ENCODE assay signal across 20 cellular contexts in the genomic region with DNA sequence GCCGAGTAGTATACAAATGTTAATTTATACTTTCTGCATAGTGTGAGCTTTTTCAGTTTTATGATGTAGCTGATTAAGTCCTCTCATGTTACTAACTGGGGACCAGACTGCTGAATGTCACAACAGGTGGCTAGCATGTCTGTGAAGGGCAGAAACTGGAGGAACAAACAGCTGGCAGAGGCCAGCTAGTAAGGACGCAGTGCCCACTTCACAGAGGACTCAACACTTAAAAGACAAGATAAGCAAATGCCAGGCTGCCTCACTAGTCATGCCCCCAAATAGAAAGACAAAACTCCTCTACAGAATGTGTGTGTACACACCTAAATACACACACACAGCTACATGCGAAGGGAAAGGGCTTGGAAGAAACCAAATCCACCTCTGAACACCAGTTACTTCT.
"Had no signal": no experiment of that assay in that cellular context is flagged by ENCODE, and none has a peak within 500 bp of the region (broad histone marks: within the 10 kb centered on the region; RNA-seq: fewer than 3 reads in every experiment).

No MANE protein-coding gene starts in this region.

- H3K9me3 Mint-ChIP-seq: activated CD4-positive, alpha-beta T cell treated with anti-CD3 and anti-CD28 coated beads, Interleukin-2, amount 10 ng/mL, durations not matched to agents 7 days and 5 days; activated naive CD4-positive, alpha-beta T cell treated with anti-CD3 and anti-CD28 coated beads, Interleukin-2, amount 50 U/mL, for 24 hours; immature natural killer cell; stimulated activated effector memory CD8-positive, alpha-beta T cell treated with anti-CD3 and anti-CD28 coated beads, Interleukin-12 subunit alpha, Interleukin-12 subunit beta, amount 100 ng/mL, for 72 hours had no signal

- DNase-seq: activated CD4-positive, alpha-beta T cell treated with anti-CD3 and anti-CD28 coated beads, Interleukin-2, amount 10 ng/mL, durations not matched to agents 7 days and 5 days; activated CD8-positive, alpha-beta T cell treated with anti-CD3 and anti-CD28 coated beads, Interleukin-2, amount 10 ng/mL, durations not matched to agents 7 days and 5 days; activated gamma-delta T cell treated with Interleukin-2 at 50 U/mL for 16 hours; activated T-cell treated with anti-CD3 and anti-CD28 coated beads, Interleukin-2, amount 50 U/mL, for 1 hour; anterior cingulate cortex; body of pancreas; immature natural killer cell; nephron progenitor cell; pancreas; right lobe of liver; small intestine; stimulated activated CD4-positive, alpha-beta T cell treated with anti-CD3 and anti-CD28 coated beads, Interleukin-2, amount 100 ng/mL, for 24 hours; stomach had no signal

- H3K36me3 Mint-ChIP-seq: immature natural killer cell; stimulated activated effector memory CD8-positive, alpha-beta T cell treated with anti-CD3 and anti-CD28 coated beads, Interleukin-12 subunit alpha, Interleukin-12 subunit beta, amount 100 ng/mL, for 72 hours had no signal

- H3K4me3 Mint-ChIP-seq: activated CD4-positive, alpha-beta T cell treated with anti-CD3 and anti-CD28 coated beads, Interleukin-2, amount 10 ng/mL, durations not matched to agents 7 days and 5 days; activated CD8-positive, alpha-beta T cell treated with anti-CD3 and anti-CD28 coated beads, Interleukin-2, amount 10 ng/mL, durations not matched to agents 7 days and 5 days; activated naive CD4-positive, alpha-beta T cell treated with anti-CD3 and anti-CD28 coated beads, Interleukin-2, amount 50 U/mL, for 24 hours; immature natural killer cell; memory B cell; nephron progenitor cell; stimulated activated effector memory CD8-positive, alpha-beta T cell treated with anti-CD3 and anti-CD28 coated beads, Interleukin-12 subunit alpha, Interleukin-12 subunit beta, amount 100 ng/mL, for 72 hours had no signal

- H3K4me1 ChIP-seq: body of pancreas, pancreas, right lobe of liver, stomach, suprapubic skin, tibial nerve had no signal

- H3K27ac ChIP-seq: body of pancreas, cardiac muscle cell, epithelial cell of prostate, pancreas, right lobe of liver, stomach, suprapubic skin, tibial nerve had no signal

- H3K9me3 ChIP-seq: body of pancreas, pancreas, right lobe of liver, suprapubic skin had no signal

- ATAC-seq: activated CD8-positive, alpha-beta T cell treated with anti-CD3 and anti-CD28 coated beads, Interleukin-2, amount 10 ng/mL, durations not matched to agents 7 days and 5 days; body of pancreas; pancreas; right lobe of liver; stimulated activated effector memory CD8-positive, alpha-beta T cell treated with anti-CD3 and anti-CD28 coated beads, Interleukin-12 subunit alpha, Interleukin-12 subunit beta, amount 100 ng/mL, for 72 hours had no signal

- H3K4me3 ChIP-seq: body of pancreas, cardiac muscle cell, pancreas, right lobe of liver, stomach, suprapubic skin, tibial nerve had no signal

- H3K27me3 ChIP-seq: body of pancreas, cardiac muscle cell, pancreas, right lobe of liver, stomach, suprapubic skin, tibial nerve had no signal

- H3K36me3 ChIP-seq: cardiac muscle cell, pancreas, right lobe of liver, stomach, suprapubic skin, tibial nerve had no signal

- H3K4me1 Mint-ChIP-seq: activated CD4-positive, alpha-beta T cell treated with anti-CD3 and anti-CD28 coated beads, Interleukin-2, amount 10 ng/mL, durations not matched to agents 7 days and 5 days; activated naive CD4-positive, alpha-beta T cell treated with anti-CD3 and anti-CD28 coated beads, Interleukin-2, amount 50 U/mL, for 24 hours; immature natural killer cell; memory B cell; nephron progenitor cell; stimulated activated effector memory CD8-positive, alpha-beta T cell treated with anti-CD3 and anti-CD28 coated beads, Interleukin-12 subunit alpha, Interleukin-12 subunit beta, amount 100 ng/mL, for 72 hours had no signal

- H3K27ac Mint-ChIP-seq: activated CD4-positive, alpha-beta T cell treated with anti-CD3 and anti-CD28 coated beads, Interleukin-2, amount 10 ng/mL, durations not matched to agents 7 days and 5 days; activated CD8-positive, alpha-beta T cell treated with anti-CD3 and anti-CD28 coated beads, Interleukin-2, amount 10 ng/mL, durations not matched to agents 7 days and 5 days; activated naive CD4-positive, alpha-beta T cell treated with anti-CD3 and anti-CD28 coated beads, Interleukin-2, amount 50 U/mL, for 24 hours; immature natural killer cell; memory B cell; nephron progenitor cell; stimulated activated effector memory CD8-positive, alpha-beta T cell treated with anti-CD3 and anti-CD28 coated beads, Interleukin-12 subunit alpha, Interleukin-12 subunit beta, amount 100 ng/mL, for 72 hours had no signal
